Comparison of ENCODE assay signal across 22 cellular contexts in the genomic region with DNA sequence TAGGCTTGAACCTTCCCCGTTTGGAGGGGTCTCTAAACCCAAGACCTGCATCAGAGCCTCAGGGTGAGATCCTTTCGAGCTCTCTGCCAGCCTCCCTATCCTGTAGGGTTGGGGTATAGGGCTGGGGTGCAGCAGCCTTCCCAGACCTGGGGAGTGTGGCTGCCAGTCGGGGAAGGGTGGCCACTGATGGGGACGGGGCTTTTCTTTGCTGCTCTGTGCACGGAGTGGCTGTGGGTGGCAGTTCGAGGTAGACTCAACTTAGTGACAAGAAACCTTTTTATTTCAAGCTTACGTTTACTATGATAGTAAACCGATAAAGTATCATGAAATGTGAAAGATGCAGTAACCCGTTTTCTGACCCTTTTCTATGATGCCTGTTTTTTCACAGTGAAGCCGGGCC. TPM values are rescaled to one million over a fixed set of nuclear protein-coding genes. Genes with fewer than 3 reads are reported as not detected.
DNase-seq lines count a peak whose midpoint lies in the region; ATAC-seq, FAIRE-seq and TF ChIP-seq lines count a peak whose summit lies in the region.
"Had no signal": no experiment of that assay in that cellular context is flagged by ENCODE, and none has a peak within 500 bp of the region (broad histone marks: within the 10 kb centered on the region; RNA-seq: fewer than 3 reads in every experiment).

No MANE protein-coding gene starts in this region.

- no peak overlapping the region for H3K9ac ChIP-seq in kidney (ENCODE audit: low read length in 2 of 2)

- no peaks in the 10 kb centered on the region for H3K4me1 Mint-ChIP-seq in CD14-positive monocyte
- no peaks in the 10 kb centered on the region for H3K4me1 Mint-ChIP-seq in HFFc6 (ENCODE audit: low read depth)
- H3K4me1 Mint-ChIP-seq: CD4-positive, alpha-beta memory T cell had no signal

- TF ChIP-seq POLR2A in spleen (IDR thresholded peaks at IDR 0.05) = no peak

- H3K4me3 Mint-ChIP-seq in CD14-positive monocyte = no peak overlapping the region
- H3K4me3 Mint-ChIP-seq in HFFc6 = no peak overlapping the region
- H3K4me3 Mint-ChIP-seq: CD4-positive, alpha-beta memory T cell had no signal

- H3K4me3 ChIP-seq in RWPE2 (ENCODE audit: severe bottlenecking) (no peak overlapping the region), kidney (ENCODE audit: low read length in 2 of 2) (no peak overlapping the region), spleen (no peak overlapping the region), lower lobe of right lung (no peak overlapping the region)
- H3K4me3 ChIP-seq: SJCRH30 had no signal

- WGBS in spleen, 5 donors = 95 to 98% (median 97%) methylated on average over 10 of the region's 10 CpGs

- no peaks in the 10 kb centered on the region for H3K27me3 Mint-ChIP-seq in CD14-positive monocyte (ENCODE audit: low read depth in 3 of 3)
- no peaks in the 10 kb centered on the region; the same call in 1 of the 2 replicates for H3K27me3 Mint-ChIP-seq in HFFc6 (ENCODE audit: insufficient read depth)
- H3K27me3 Mint-ChIP-seq: CD4-positive, alpha-beta memory T cell had no signal

- H3K36me3 Mint-ChIP-seq in CD14-positive monocyte (peaks cover 71 to 84% of the 10 kb centered on the region in 2 donors), HFFc6 (ENCODE audit: low read depth) (peaks cover 35% of the 10 kb centered on the region)

- H3K36me3 ChIP-seq in RWPE2 (ENCODE audit: low read depth) (peaks cover 13% of the 10 kb centered on the region), kidney (ENCODE audit: control insufficient read depth in 1 of 2, insufficient read depth in 2 of 2, low read length in 2 of 2) (peaks cover 2 to 6% of the 10 kb centered on the region in 2 donors), spleen (peaks cover 4 to 100% (median 98%) of the 10 kb centered on the region in 6 donors), lower lobe of right lung (peaks cover 87% of the 10 kb centered on the region)

- H3K9me3 Mint-ChIP-seq in CD14-positive monocyte = peaks cover 32 to 63% (median 52%) of the 10 kb centered on the region in 7 donors
- H3K9me3 Mint-ChIP-seq in HFFc6 = peaks cover 27% of the 10 kb centered on the region

- H3K4me1 ChIP-seq in RWPE2 (ENCODE audit: insufficient read depth, poor library complexity, severe bottlenecking) (no peaks in the 10 kb centered on the region), kidney (ENCODE audit: control insufficient read depth in 1 of 2, insufficient read depth in 1 of 2, low read depth in 1 of 2, low read length in 2 of 2) (no peaks in the 10 kb centered on the region), spleen (no peaks in the 10 kb centered on the region), lower lobe of right lung (no peaks in the 10 kb centered on the region)
- H3K4me1 ChIP-seq: SJCRH30 had no signal

- ATAC-seq in RWPE2 (ENCODE audit: low read depth) (no peak), lower lobe of right lung (no peak)

- peak; percentile 26 for DNase-seq in CD14-positive monocyte (ENCODE audit: low spot score)
- DNase-seq in RWPE2 (ENCODE audit: low spot score) = peak; percentile 23
- peak; percentile 29 for DNase-seq in kidney
- peak; percentile 42 for DNase-seq in spleen
- DNase-seq in HFFc6 = no peak
- DNase-seq in lower lobe of right lung = no peak
- no peak for DNase-seq in DMS153 (lab: John Stamatoyannopoulos, UW)
- DNase-seq: CD4-positive, alpha-beta memory T cell; COR-L47; DMS 273 treated with DMSO at 0.1 percent for 48 hours; DMS79 treated with DMSO at 0.1 percent for 48 hours; GF-D8; NCI-H1092; NCI-H1436 treated with DMSO at 0.1 percent for 48 hours; NCI-H187 treated with DMSO at 0.1 percent for 48 hours; NCI-H524 treated with DMSO at 0.1 percent for 48 hours; NCI-H774; SJCRH30 had no signal

- intact Hi-C loops in CD14-positive monocyte (cut with micrococcal nuclease) (no loop called here), kidney (cut with DNase I) (no loop called here), spleen (cut with DNase I; ENCODE audit: low total_unique reads) (no loop called here), lower lobe of right lung (cut with DNase I) (no loop called here)

- H3K27me3 ChIP-seq in RWPE2 (ENCODE audit: insufficient read depth, poor library complexity, severe bottlenecking) = no peaks in the 10 kb centered on the region
- H3K27me3 ChIP-seq in spleen (replicated peaks in 1 of 7) = no peaks in the 10 kb centered on the region
- H3K27me3 ChIP-seq in lower lobe of right lung (ENCODE audit: low read depth) = no peaks in the 10 kb centered on the region
- H3K27me3 ChIP-seq: BLaER1 treated with 17β-estradiol and CSF1 and Interleukin-3, amounts not matched to agents 10 nM and 100 nM; SJCRH30 had no signal

- H3K27ac Mint-ChIP-seq in CD14-positive monocyte (no peak overlapping the region), HFFc6 (no peak overlapping the region)

- TF ChIP-seq CTCF in CD14-positive monocyte (IDR thresholded peaks at IDR 0.05) = no peak
- no peak for TF ChIP-seq CTCF in RWPE2 (IDR thresholded peaks at IDR 0.05; ENCODE audit: poor library complexity, severe bottlenecking)
- TF ChIP-seq CTCF in kidney (IDR thresholded peaks at IDR 0.05; ENCODE audit: borderline replicate concordance, extremely low read depth, insufficient read depth) = no peak
- no peak for TF ChIP-seq CTCF in spleen (IDR thresholded peaks at IDR 0.05 in 8 of 11, conservative IDR thresholded peaks at IDR 0.05 in 3 of 11)
- TF ChIP-seq CTCF in HFFc6 (IDR thresholded peaks at IDR 0.05) = no peak
- no peak for TF ChIP-seq CTCF in lower lobe of right lung (IDR thresholded peaks at IDR 0.05)

- H3K27ac ChIP-seq in RWPE2 (ENCODE audit: poor library complexity, severe bottlenecking) = no peak overlapping the region
- H3K27ac ChIP-seq in kidney (ENCODE audit: low read depth in 2 of 2, low read length in 2 of 2) = no peak overlapping the region
- H3K27ac ChIP-seq in spleen = no peak overlapping the region
- no peak overlapping the region for H3K27ac ChIP-seq in lower lobe of right lung
- H3K27ac ChIP-seq: SJCRH30 had no signal

- H3K9me3 ChIP-seq in RWPE2 (ENCODE audit: severe bottlenecking) (no peaks in the 10 kb centered on the region), kidney (ENCODE audit: control insufficient read depth in 1 of 2, low read length in 2 of 2) (no peaks in the 10 kb centered on the region), spleen (peaks cover 0 to 35% (median 20%) of the 10 kb centered on the region in 8 donors), lower lobe of right lung (peaks cover 6% of the 10 kb centered on the region)

- no peak for FAIRE-seq in kidney (lab: Jason Lieb, UNC)
- FAIRE-seq: A204.1, GM12891, RCC 7860 had no signal

RNA-seq across cellular contexts. Expression of gene ZNF316, which starts 13.0 kb away (rescaled TPM):
- polyA plus RNA-seq in CD14-positive monocyte = 1 to 10 TPM in 1 of 2 donors, under 1 TPM in 1; 0.66 to 1.2 TPM
- 31.7 TPM for total RNA-seq in kidney
- polyA plus RNA-seq in kidney (ENCODE audit: insufficient read depth, low read depth, low replicate concordance) = 7.2 TPM
- 10 to 100 TPM; 34.6 to 60.5 (median 45.6) TPM for total RNA-seq in spleen
- 10 to 100 TPM in 2 of 3 donors, 1 to 10 TPM in 1; 9.5 to 44.0 (median 14.1) TPM for polyA plus RNA-seq in spleen
- 10 to 100 TPM; 13.4 to 17.0 (median 15.0) TPM for total RNA-seq in HFFc6 (2021; fragmentation: NEBNext Ultra II Directional; extraction: Animal tissue kit (Norgen Biotek cat#: 25700))
- 43.2 TPM for total RNA-seq in lower lobe of right lung

RNA-seq across cellular contexts. Expression of gene ZNF853, which starts 34.7 kb away (rescaled TPM):
- not detected for polyA plus RNA-seq in CD14-positive monocyte
- 5.4 TPM for total RNA-seq in kidney
- polyA plus RNA-seq in kidney (ENCODE audit: insufficient read depth, low read depth, low replicate concordance) = 3.4 TPM
- total RNA-seq in spleen = 10 to 100 TPM in 1 of 7 donors, 1 to 10 TPM in 6; 3.7 to 10.1 (median 5.8) TPM
- polyA plus RNA-seq in spleen = 1 to 10 TPM; 1.3 to 2.3 (median 1.5) TPM
- under 1 TPM in 3 of 6 experiments, not detected in 3; 0.05 to 0.07 (median 0.06) TPM for total RNA-seq in HFFc6 (2021; fragmentation: NEBNext Ultra II Directional; extraction: Animal tissue kit (Norgen Biotek cat#: 25700))
- 4.4 TPM for total RNA-seq in lower lobe of right lung

RNA-seq across cellular contexts. Expression of gene ZNF12, which starts 56.7 kb away (rescaled TPM):
- polyA plus RNA-seq in CD14-positive monocyte (1 to 10 TPM; 5.7 to 8.1 TPM), kidney (ENCODE audit: insufficient read depth, low read depth, low replicate concordance) (9.9 TPM), spleen (10 to 100 TPM in 2 of 3 donors, 1 to 10 TPM in 1; 9.7 to 16.2 (median 12.9) TPM)
- total RNA-seq in kidney (31.3 TPM), spleen (10 to 100 TPM; 29.0 to 43.2 (median 30.6) TPM), lower lobe of right lung (23.4 TPM)
- total RNA-seq in HFFc6 (2021; fragmentation: NEBNext Ultra II Directional; extraction: Animal tissue kit (Norgen Biotek cat#: 25700)) = 10 to 100 TPM; 12.7 to 15.1 (median 13.9) TPM

Comparison
In these comparisons a context has a peak if more than half of its experiments do, and no peak if none do; other contexts are left out.
1. DNase-seq: peak in CD14-positive monocyte (single experiment), RWPE2 (single experiment), kidney (single experiment) and spleen (single experiment); none in HFFc6 (single experiment), lower lobe of right lung (single experiment) and DMS153 (single experiment).